ENCODE assay signal across 8 cellular contexts in genomic region chr11:45803981-45804805, GRCh38.
DNase-seq lines count a peak whose midpoint lies in the region; ATAC-seq and TF ChIP-seq lines count a peak whose summit lies in the region.

No MANE protein-coding gene starts in this region.

- peak; percentile 40 for DNase-seq in GM10266 (ENCODE audit: extremely low spot score)
- DNase-seq in NCI-H748 treated with DMSO at 0.1 percent for 48 hours (lab: John Stamatoyannopoulos, UW) = peak; percentile 32
- peak; percentile 48 for DNase-seq in activated T-cell treated with anti-CD3 and anti-CD28 coated beads for 24 hours (ENCODE audit: low read depth)
- DNase-seq in epithelial cell of esophagus (ENCODE audit: low read depth) = peak; percentile 55
- DNase-seq in middle frontal gyrus (ENCODE audit: extremely low spot score, low spot score) = peak; percentile 10
- peak; percentile 36 to 45 for DNase-seq in stimulated activated CD8-positive, alpha-beta memory T cell treated with anti-CD3 and anti-CD28 coated beads, Interleukin-15, amount 100 ng/mL, for 48 hours (ENCODE audit: low read depth in 2 of 2)

- H3K4me3 ChIP-seq in epithelial cell of esophagus (ENCODE audit: low read length) = peak overlapping the region; percentile 85

- TF ChIP-seq CTCF in GM10266 (IDR thresholded peaks at IDR 0.05; ENCODE audit: control insufficient read depth, insufficient read depth, low read depth, missing control alignments) (no peak), epithelial cell of esophagus (IDR thresholded peaks at IDR 0.05; ENCODE audit: insufficient read depth, low read depth, low read length, missing control alignments) (no peak)

- ATAC-seq in HG02885 (IDR thresholded peaks at IDR 0.05; ENCODE audit: poor library complexity, unreplicated experiment) (peak; percentile 30), HG02870 (IDR thresholded peaks at IDR 0.05; ENCODE audit: unreplicated experiment) (no peak)
